In the genomic region with DNA sequence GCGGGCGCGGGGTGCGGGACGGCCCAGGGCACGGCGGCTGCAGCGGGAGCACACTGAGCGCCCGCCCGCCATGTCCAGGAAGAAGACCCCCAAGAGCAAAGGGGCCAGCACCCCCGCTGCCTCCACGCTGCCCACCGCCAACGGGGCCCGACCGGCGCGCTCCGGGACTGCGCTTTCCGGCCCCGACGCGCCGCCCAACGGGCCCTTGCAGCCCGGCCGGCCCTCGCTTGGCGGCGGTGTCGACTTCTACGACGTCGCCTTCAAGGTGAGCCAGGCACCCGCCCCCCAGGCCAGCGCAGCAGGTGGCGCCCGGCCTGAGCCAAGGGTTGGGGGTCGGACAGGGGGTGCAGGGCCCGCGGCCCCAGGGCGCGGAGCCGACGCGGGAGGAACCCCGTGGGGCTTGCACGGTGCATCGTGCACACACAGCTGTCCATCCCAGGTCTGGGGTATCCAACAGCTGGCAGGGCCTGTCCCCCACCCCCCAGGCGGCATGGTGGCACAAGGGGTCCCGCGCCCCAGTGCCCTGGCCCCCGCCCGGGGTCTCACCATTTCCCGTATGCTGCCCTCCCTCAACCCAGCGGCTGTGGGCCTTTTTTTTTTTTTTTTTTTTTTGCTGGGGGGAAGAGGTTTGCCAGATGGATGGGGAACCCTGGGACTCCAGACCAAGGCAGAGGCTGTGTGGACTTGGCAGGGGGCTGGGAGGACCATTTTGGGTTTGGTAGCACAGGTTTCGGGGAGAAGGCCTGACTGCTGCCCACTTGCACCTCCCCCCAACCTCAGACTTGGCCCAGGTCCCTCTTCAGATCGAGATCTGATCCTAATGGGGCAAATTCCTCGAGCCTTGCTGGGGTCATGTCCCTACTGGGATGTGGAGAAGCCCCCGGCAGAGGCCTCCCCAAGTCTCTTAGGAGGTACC, we compare ENCODE assay signal across 8 cellular contexts. TPM values are rescaled to one million over a fixed set of nuclear protein-coding genes. Genes with fewer than 3 reads are reported as not detected.
DNase-seq lines count a peak whose midpoint lies in the region; ATAC-seq and TF ChIP-seq lines count a peak whose summit lies in the region.

No MANE protein-coding gene starts in this region.

- H3K9ac ChIP-seq in OCI-LY3 (ENCODE audit: low read length), result peak overlapping the region; percentile 61
- peak overlapping the region; percentile 63 to 69 for H3K9ac ChIP-seq in colonic mucosa (ENCODE audit: low read depth in 2 of 2, low read length in 2 of 2)
- peak overlapping the region; percentile 38 for H3K9ac ChIP-seq in neural cell (ENCODE audit: low read length)

- ATAC-seq in HG03457 (IDR thresholded peaks at IDR 0.05; ENCODE audit: unreplicated experiment), result no peak

- no peak overlapping the region for H3K27ac ChIP-seq in OCI-LY3 (ENCODE audit: low read length)
- H3K27ac ChIP-seq in colonic mucosa, result peak overlapping the region; percentile 44
- H3K27ac ChIP-seq in neural cell (ENCODE audit: low read length), result no peak overlapping the region

- TF ChIP-seq CTCF in OCI-LY3 (IDR thresholded peaks at IDR 0.05; ENCODE audit: low read depth, low read length) (no peak), colonic mucosa (IDR thresholded peaks at IDR 0.05) (no peak), neural cell (IDR thresholded peaks at IDR 0.05; ENCODE audit: poor library complexity, severe bottlenecking) (no peak)

- peaks cover 37% of the 10 kb centered on the region for H4K20me1 ChIP-seq in OCI-LY3 (ENCODE audit: insufficient read depth, low read length)
- peaks cover 11% of the 10 kb centered on the region for H4K20me1 ChIP-seq in neural cell (ENCODE audit: insufficient read depth)

- peaks cover 50% of the 10 kb centered on the region for H3K4me1 ChIP-seq in OCI-LY3 (ENCODE audit: low read length)
- H3K4me1 ChIP-seq in colonic mucosa, result peaks cover 40% of the 10 kb centered on the region

- peak overlapping the region; percentile 88 for H3K4me3 ChIP-seq in OCI-LY3 (ENCODE audit: low read length)
- H3K4me3 ChIP-seq in colonic mucosa, result peak overlapping the region; percentile 53
- H3K4me3 ChIP-seq in neural cell (ENCODE audit: low read length), result peak overlapping the region; percentile 57

- H2AFZ ChIP-seq in OCI-LY3 (ENCODE audit: low read depth, low read length), result no peak overlapping the region
- no peak overlapping the region for H2AFZ ChIP-seq in neural cell (ENCODE audit: low read depth, low read length)

- peaks cover 28% of the 10 kb centered on the region for H3K79me2 ChIP-seq in OCI-LY3 (ENCODE audit: low read length)
- peaks cover 11% of the 10 kb centered on the region for H3K79me2 ChIP-seq in neural cell (replicated peaks; ENCODE audit: insufficient read depth, low read length)

- no peak for TF ChIP-seq EP300 in neural cell (conservative IDR thresholded peaks at IDR 0.05; ENCODE audit: poor library complexity, severe bottlenecking)

- H3K9me3 ChIP-seq in OCI-LY3 (ENCODE audit: insufficient read depth, low read length) (no peaks in the 10 kb centered on the region), colonic mucosa (no peaks in the 10 kb centered on the region), neural cell (ENCODE audit: low read length) (no peaks in the 10 kb centered on the region)

- peaks cover 4% of the 10 kb centered on the region; the same call in 1 of the 2 replicates for H3K27me3 ChIP-seq in OCI-LY3 (ENCODE audit: low read depth, low read length)
- H3K27me3 ChIP-seq in colonic mucosa, result no peaks in the 10 kb centered on the region
- H3K27me3 ChIP-seq in neural cell (ENCODE audit: insufficient read depth, low read depth, low read length), result peaks cover 16% of the 10 kb centered on the region

- no peaks in the 10 kb centered on the region for H3F3A ChIP-seq in neural cell (ENCODE audit: insufficient read depth, low read length, poor library complexity, severe bottlenecking)

- H3K36me3 ChIP-seq in OCI-LY3 (replicated peaks; ENCODE audit: low read depth, low read length), result peaks cover 25% of the 10 kb centered on the region
- no peaks in the 10 kb centered on the region for H3K36me3 ChIP-seq in colonic mucosa
- no peaks in the 10 kb centered on the region for H3K36me3 ChIP-seq in neural cell (ENCODE audit: insufficient read depth, low read length)

- DNase-seq in NCI-H2196 (lab: John Stamatoyannopoulos, UW; ENCODE audit: unreplicated experiment) (peak; percentile 36), NCI-H2196 treated with DMSO at 0.1 percent for 48 hours (lab: John Stamatoyannopoulos, UW; ENCODE audit: unreplicated experiment) (no peak), colonic mucosa (peak; percentile 51), NCI-H1436 treated with DMSO at 0.1 percent for 48 hours (lab: John Stamatoyannopoulos, UW) (no peak)
- no peak for DNase-seq in activated CD4-positive, CD25-positive, alpha-beta regulatory T cell (lab: John Stamatoyannopoulos, UW)

- TF ChIP-seq RAD21 in neural cell (conservative IDR thresholded peaks at IDR 0.05), result no peak

- H3K9me2 ChIP-seq in neural cell (ENCODE audit: insufficient read depth, low read length), result no peaks in the 10 kb centered on the region

- intact Hi-C loops in colonic mucosa (cut with DNase I), result no loop called here

- H3K4me2 ChIP-seq in OCI-LY3 (ENCODE audit: low read length) (peak overlapping the region; percentile 99), neural cell (ENCODE audit: low read length) (no peak overlapping the region)

TF ChIP-seq in neural cell, 6 proteins besides CTCF, POLR2A, EP300 and RAD21:
- no peak for TF ChIP-seq SMC3 (conservative IDR thresholded peaks at IDR 0.05; ENCODE audit: poor library complexity)
- TF ChIP-seq MXI1 (conservative IDR thresholded peaks at IDR 0.05; ENCODE audit: poor library complexity, severe bottlenecking), result no peak
- TF ChIP-seq TAF1 (IDR thresholded peaks at IDR 0.05; ENCODE audit: low read depth), result no peak
- TF ChIP-seq, protein P1, sequence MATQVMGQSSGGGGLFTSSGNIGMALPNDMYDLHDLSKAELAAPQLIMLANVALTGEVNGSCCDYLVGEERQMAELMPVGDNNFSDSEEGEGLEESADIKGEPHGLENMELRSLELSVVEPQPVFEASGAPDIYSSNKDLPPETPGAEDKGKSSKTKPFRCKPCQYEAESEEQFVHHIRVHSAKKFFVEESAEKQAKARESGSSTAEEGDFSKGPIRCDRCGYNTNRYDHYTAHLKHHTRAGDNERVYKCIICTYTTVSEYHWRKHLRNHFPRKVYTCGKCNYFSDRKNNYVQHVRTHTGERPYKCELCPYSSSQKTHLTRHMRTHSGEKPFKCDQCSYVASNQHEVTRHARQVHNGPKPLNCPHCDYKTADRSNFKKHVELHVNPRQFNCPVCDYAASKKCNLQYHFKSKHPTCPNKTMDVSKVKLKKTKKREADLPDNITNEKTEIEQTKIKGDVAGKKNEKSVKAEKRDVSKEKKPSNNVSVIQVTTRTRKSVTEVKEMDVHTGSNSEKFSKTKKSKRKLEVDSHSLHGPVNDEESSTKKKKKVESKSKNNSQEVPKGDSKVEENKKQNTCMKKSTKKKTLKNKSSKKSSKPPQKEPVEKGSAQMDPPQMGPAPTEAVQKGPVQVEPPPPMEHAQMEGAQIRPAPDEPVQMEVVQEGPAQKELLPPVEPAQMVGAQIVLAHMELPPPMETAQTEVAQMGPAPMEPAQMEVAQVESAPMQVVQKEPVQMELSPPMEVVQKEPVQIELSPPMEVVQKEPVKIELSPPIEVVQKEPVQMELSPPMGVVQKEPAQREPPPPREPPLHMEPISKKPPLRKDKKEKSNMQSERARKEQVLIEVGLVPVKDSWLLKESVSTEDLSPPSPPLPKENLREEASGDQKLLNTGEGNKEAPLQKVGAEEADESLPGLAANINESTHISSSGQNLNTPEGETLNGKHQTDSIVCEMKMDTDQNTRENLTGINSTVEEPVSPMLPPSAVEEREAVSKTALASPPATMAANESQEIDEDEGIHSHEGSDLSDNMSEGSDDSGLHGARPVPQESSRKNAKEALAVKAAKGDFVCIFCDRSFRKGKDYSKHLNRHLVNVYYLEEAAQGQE (IDR thresholded peaks at IDR 0.05; ENCODE audit: borderline replicate concordance), result no peak
- no peak for TF ChIP-seq EZH2 (IDR thresholded peaks at IDR 0.05; ENCODE audit: borderline replicate concordance, insufficient read depth, low read length, poor library complexity, severe bottlenecking)
- TF ChIP-seq POLR2AphosphoS5 (IDR thresholded peaks at IDR 0.05), result no peak

RNA-seq across cellular contexts. Expression of a gene that starts 0.5 kb away (rescaled TPM):
- total RNA-seq in colonic mucosa, result 10 to 100 TPM; 18.2 to 24.5 TPM
- polyA plus RNA-seq in neural cell, result 2.7 and 4.9 TPM in 2 replicates
- 0.58 and 0.97 TPM in 2 replicates for polyA minus RNA-seq in neural cell

RNA-seq across cellular contexts. Expression of a gene that starts 6.6 kb away (rescaled TPM):
- total RNA-seq in colonic mucosa, result 100 to 1,000 TPM; 102 to 131 TPM
- polyA plus RNA-seq in neural cell, result 30.9 and 42.5 TPM in 2 replicates
- 38.0 and 46.0 TPM in 2 replicates for polyA minus RNA-seq in neural cell

RNA-seq across cellular contexts. Expression of a gene that starts 13.3 kb away (rescaled TPM):
- 10 to 100 TPM; 48.2 to 83.5 TPM for total RNA-seq in colonic mucosa
- 176 and 232 TPM in 2 replicates for polyA plus RNA-seq in neural cell
- polyA minus RNA-seq in neural cell, result 100 and 130 TPM in 2 replicates

RNA-seq across cellular contexts. Expression of a gene that starts 47.4 kb away (rescaled TPM):
- under 1 TPM; 0.07 to 0.27 TPM for total RNA-seq in colonic mucosa
- polyA plus RNA-seq in neural cell, result 10.3 and 12.3 TPM in 2 replicates
- 16.8 and 31.2 TPM in 2 replicates for polyA minus RNA-seq in neural cell

RNA-seq across cellular contexts. Expression of a gene that starts 56.3 kb away (rescaled TPM):
- 10 to 100 TPM; 26.5 to 53.5 TPM for total RNA-seq in colonic mucosa
- polyA plus RNA-seq in neural cell, result 13.5 and 34.2 TPM in 2 replicates
- 12.4 and 17.6 TPM in 2 replicates for polyA minus RNA-seq in neural cell

Comparison
In these comparisons a context has a peak if more than half of its experiments do, and no peak if none do; other contexts are left out.
1. DNase-seq: peak in NCI-H2196 (single experiment) and colonic mucosa (single experiment); none in NCI-H2196 treated with DMSO at 0.1 percent for 48 hours (single experiment), NCI-H1436 treated with DMSO at 0.1 percent for 48 hours (single experiment) and activated CD4-positive, CD25-positive, alpha-beta regulatory T cell (0 of 4).
2. Peak in every context shown above with its lines, with median percentiles within 50 percentile points of each other: H3K4me3 ChIP-seq and H3K9ac ChIP-seq.